Comparison of ENCODE assay signal across 7 cellular contexts in genomic region chr12:70304684-70305548, GRCh38.
A peak's percentile ranks its signal among the peaks of the same experiment; 100 is the strongest.
DNase-seq lines count a peak whose midpoint lies in the region; ATAC-seq lines count a peak whose summit lies in the region.
"Not testable (repeated sequence)": the region's sequence is repeated elsewhere in the genome, so short reads cannot be mapped to it uniquely, and the experiment has no call there.

No MANE protein-coding gene starts in this region.

- H3K36me3 ChIP-seq in ES-I3 (ENCODE audit: insufficient read depth, low read length), result not testable (repeated sequence)

- H3K9me3 Mint-ChIP-seq in T-helper 1 cell treated with Interleukin-12 subunit alpha and Interleukin-12 subunit beta and Interleukin-4 antibody, amounts not matched to agents 30 μg/mL and 1 μg/mL, for 36 hours; activated T-helper 17 cell treated with anti-CD3 and anti-CD28 coated beads, Interleukin-2, amount 50 U/mL, for 72 hours; memory B cell: not testable (repeated sequence)

- H3K4me3 Mint-ChIP-seq in T-helper 1 cell treated with Interleukin-12 subunit alpha and Interleukin-12 subunit beta and Interleukin-4 antibody, amounts not matched to agents 30 μg/mL and 1 μg/mL, for 36 hours, result peak overlapping the region; percentile 57
- H3K4me3 Mint-ChIP-seq in activated T-helper 17 cell treated with anti-CD3 and anti-CD28 coated beads, Interleukin-2, amount 50 U/mL, for 72 hours, result peak overlapping the region; percentile 25
- H3K4me3 Mint-ChIP-seq in memory B cell, result not testable (repeated sequence)

- not testable (repeated sequence) for H3K4me1 ChIP-seq in ES-I3 (ENCODE audit: insufficient read depth, low read length)

- not testable (repeated sequence) for H3K9me3 ChIP-seq in ES-I3 (ENCODE audit: control insufficient read depth, insufficient read depth, low read length)

- not testable (repeated sequence) for H3K27me3 Mint-ChIP-seq in T-helper 1 cell treated with Interleukin-12 subunit alpha and Interleukin-12 subunit beta and Interleukin-4 antibody, amounts not matched to agents 30 μg/mL and 1 μg/mL, for 36 hours (ENCODE audit: low read depth); activated T-helper 17 cell treated with anti-CD3 and anti-CD28 coated beads, Interleukin-2, amount 50 U/mL, for 72 hours; memory B cell

- DNase-seq in activated CD4-positive, alpha-beta T cell treated with anti-CD3 and anti-CD28 coated beads, Interleukin-2, amount 50 U/mL, for 4 hours, result peak; percentile 40 to 41
- peak; percentile 10 for DNase-seq in central memory CD4-positive, alpha-beta T cell
- not testable (repeated sequence) for DNase-seq in memory B cell (ENCODE audit: low spot score in 2 of 2)
- peak; percentile 46 for DNase-seq in stimulated activated CD4-positive, alpha-beta T cell treated with anti-CD3 and anti-CD28 coated beads, Interleukin-2, amount 100 ng/mL, for 4 hours (ENCODE audit: low read depth)

- ATAC-seq in activated T-helper 17 cell treated with anti-CD3 and anti-CD28 coated beads, Interleukin-2, amount 50 U/mL, for 72 hours (replicated peaks), result peak; percentile 78
- peak; percentile 47 for ATAC-seq in memory B cell (ENCODE audit: low read depth)

- peaks cover 28% of the 10 kb centered on the region for H3K36me3 Mint-ChIP-seq in T-helper 1 cell treated with Interleukin-12 subunit alpha and Interleukin-12 subunit beta and Interleukin-4 antibody, amounts not matched to agents 30 μg/mL and 1 μg/mL, for 36 hours (ENCODE audit: low read depth)
- peaks cover 59% of the 10 kb centered on the region for H3K36me3 Mint-ChIP-seq in activated T-helper 17 cell treated with anti-CD3 and anti-CD28 coated beads, Interleukin-2, amount 50 U/mL, for 72 hours (ENCODE audit: low read depth)
- peaks cover 34% of the 10 kb centered on the region for H3K36me3 Mint-ChIP-seq in memory B cell

- peaks cover 19% of the 10 kb centered on the region for H3K4me1 Mint-ChIP-seq in T-helper 1 cell treated with Interleukin-12 subunit alpha and Interleukin-12 subunit beta and Interleukin-4 antibody, amounts not matched to agents 30 μg/mL and 1 μg/mL, for 36 hours (ENCODE audit: low read depth)
- H3K4me1 Mint-ChIP-seq in activated T-helper 17 cell treated with anti-CD3 and anti-CD28 coated beads, Interleukin-2, amount 50 U/mL, for 72 hours, result peaks cover 17% of the 10 kb centered on the region
- H3K4me1 Mint-ChIP-seq in memory B cell, result peaks cover 21% of the 10 kb centered on the region

- 0 out of 2 replicates have a peak overlapping the region, but pooled peaks have one; percentile 11 for H3K9ac ChIP-seq in ES-I3 (ENCODE audit: low read depth, low read length)

- H3K27ac Mint-ChIP-seq in T-helper 1 cell treated with Interleukin-12 subunit alpha and Interleukin-12 subunit beta and Interleukin-4 antibody, amounts not matched to agents 30 μg/mL and 1 μg/mL, for 36 hours, result peak overlapping the region; percentile 71
- H3K27ac Mint-ChIP-seq in activated T-helper 17 cell treated with anti-CD3 and anti-CD28 coated beads, Interleukin-2, amount 50 U/mL, for 72 hours, result not testable (repeated sequence)
- H3K27ac Mint-ChIP-seq in memory B cell, result peak overlapping the region; percentile 45
